ENCODE assay signal across 24 cellular contexts in genomic region chr1:30539856-30540243, GRCh38.
"Had no signal": no experiment of that assay in that cellular context is flagged by ENCODE, and none has a peak within 500 bp of the region (broad histone marks: within the 10 kb centered on the region; RNA-seq: fewer than 3 reads in every experiment).

No MANE protein-coding gene starts in this region.

- H3K27ac ChIP-seq: colonic mucosa, epithelial cell of prostate, esophagus squamous epithelium, gastrocnemius medialis, heart right ventricle, left lung, lower lobe of right lung had no signal

- H3K4me3 Mint-ChIP-seq: dendritic cell treated with granulocyte-macrophage colony-stimulating factor and Interleukin-4, amounts not matched to agents 40 ng/mL and 50 ng/mL, for 4 days; effector memory CD8-positive, alpha-beta T cell; endodermal cell; mesothelial cell of epicardium had no signal

- H3K4me3 ChIP-seq: colonic mucosa, esophagus squamous epithelium, gastrocnemius medialis, heart right ventricle, left lung, lower lobe of right lung, mucosa of descending colon had no signal

- H3K4me1 Mint-ChIP-seq: mesothelial cell of epicardium had no signal

- H3K27ac Mint-ChIP-seq: dendritic cell treated with granulocyte-macrophage colony-stimulating factor and Interleukin-4, amounts not matched to agents 40 ng/mL and 50 ng/mL, for 4 days; effector memory CD8-positive, alpha-beta T cell; endodermal cell; mesothelial cell of epicardium had no signal

- DNase-seq: colonic mucosa; cortex of kidney; effector CD8-positive, alpha-beta T cell; effector memory CD8-positive, alpha-beta T cell; endodermal cell; erythroblast; esophagus squamous epithelium; foreskin fibroblast; foreskin melanocyte; gastrocnemius medialis; glutamatergic neuron; head of caudate nucleus; heart right ventricle; hippocampal formation; left cardiac atrium; left lung; left ventricle myocardium superior; lower lobe of right lung; mesenchymal stem cell; mucosa of descending colon had no signal

- H3K9me3 Mint-ChIP-seq: dendritic cell treated with granulocyte-macrophage colony-stimulating factor and Interleukin-4, amounts not matched to agents 40 ng/mL and 50 ng/mL, for 4 days; effector memory CD8-positive, alpha-beta T cell had no signal

- H3K36me3 Mint-ChIP-seq: mesothelial cell of epicardium had no signal

- ATAC-seq: effector memory CD8-positive, alpha-beta T cell; esophagus mucosa; gastrocnemius medialis; left cardiac atrium; left lung; left ventricle myocardium superior; lower lobe of right lung; mucosa of descending colon had no signal

- H3K4me1 ChIP-seq: colonic mucosa, esophagus squamous epithelium, gastrocnemius medialis, heart right ventricle, left lung, lower lobe of right lung had no signal

- H3K9me3 ChIP-seq: colonic mucosa, esophagus squamous epithelium, gastrocnemius medialis, heart right ventricle, left lung, lower lobe of right lung, mucosa of descending colon had no signal

- H3K27me3 Mint-ChIP-seq: dendritic cell treated with granulocyte-macrophage colony-stimulating factor and Interleukin-4, amounts not matched to agents 40 ng/mL and 50 ng/mL, for 4 days had no signal

- H3K36me3 ChIP-seq: colonic mucosa, esophagus squamous epithelium, gastrocnemius medialis, heart right ventricle, left lung, lower lobe of right lung had no signal

- H3K27me3 ChIP-seq: colonic mucosa, esophagus squamous epithelium, gastrocnemius medialis, heart right ventricle had no signal
